Comparison of ENCODE assay signal across 1 cellular context in the genomic region with DNA sequence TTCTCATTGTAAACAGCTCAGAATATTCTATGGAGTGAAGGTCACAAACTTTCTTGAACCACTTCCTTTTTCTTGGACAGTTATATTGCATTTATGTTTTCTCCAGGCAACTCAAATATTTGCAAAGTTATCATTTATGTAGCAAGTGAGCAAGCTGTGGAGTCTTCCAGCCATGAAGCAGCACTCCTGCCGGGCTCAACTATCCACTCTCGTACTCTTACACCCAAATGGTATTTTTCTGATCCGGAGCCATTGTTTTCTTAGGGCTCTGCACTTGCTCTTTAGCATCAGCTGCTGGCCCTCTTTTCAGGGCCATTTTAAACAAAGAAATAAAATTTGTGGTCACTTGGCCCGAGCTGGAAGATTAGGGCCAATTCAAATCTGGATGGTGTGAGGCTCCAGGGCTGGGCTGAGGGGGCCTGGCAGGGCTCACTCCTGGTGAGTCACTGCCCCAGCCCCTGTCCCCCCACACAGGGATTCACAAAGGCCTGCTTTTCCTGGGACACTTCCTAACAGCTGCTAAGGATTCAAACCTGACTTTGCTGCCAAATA.
TF ChIP-seq lines count a peak whose summit lies in the region.

No MANE protein-coding gene starts in this region.

TF ChIP-seq in K562, 482 proteins besides CTCF, POLR2A, EP300 and RAD21:
- no peak for TF ChIP-seq ZNF655 (CRISPR knock-in tag; IDR thresholded peaks at IDR 0.05)
- peak; percentile 59 for TF ChIP-seq ZNF507 (tag; conservative IDR thresholded peaks at IDR 0.05)
- no peak for TF ChIP-seq SMARCB1 (IDR thresholded peaks at IDR 0.05; ENCODE audit: insufficient read length, low read depth)
- peak; percentile 44; the same call in 1 of the 2 replicates for TF ChIP-seq SPI1 (IDR thresholded peaks at IDR 0.05; ENCODE audit: borderline replicate concordance, low read depth, low read length)
